In genomic region chr17:45490198-45490597, GRCh38 we compare ENCODE assay signal across 8 cellular contexts. TPM values are rescaled to one million over a fixed set of nuclear protein-coding genes. Genes with fewer than 3 reads are reported as not detected.
DNase-seq lines count a peak whose midpoint lies in the region; ATAC-seq and TF ChIP-seq lines count a peak whose summit lies in the region.
"Not testable (repeated sequence)": the region's sequence is repeated elsewhere in the genome, so short reads cannot be mapped to it uniquely, and the experiment has no call there.

No MANE protein-coding gene starts in this region.

- H2AK5ac ChIP-seq in mesenchymal stem cell (ENCODE audit: low read length, severe bottlenecking): not testable (repeated sequence)

- H3K4me3 ChIP-seq in CD8-positive, alpha-beta T cell (ENCODE audit: low read depth, low read length): peak overlapping the region; percentile 49
- H3K4me3 ChIP-seq in PC-9 (peak overlapping the region; percentile 84), adrenal gland (peak overlapping the region; percentile 28 to 70 (median 60)), mesenchymal stem cell (ENCODE audit: insufficient read depth in 1 of 2, low read depth in 1 of 2, low read length in 2 of 2) (peak overlapping the region; percentile 74 to 81)

- H3K4me3 Mint-ChIP-seq in CD8-positive, alpha-beta T cell: peak overlapping the region; percentile 87

- H3K23ac ChIP-seq in mesenchymal stem cell (ENCODE audit: low read length in 2 of 2): peak overlapping the region in 1 of 2 experiments; percentile 40

- H2BK12ac ChIP-seq in mesenchymal stem cell (ENCODE audit: low read length in 2 of 2): not testable (repeated sequence)

- not testable (repeated sequence) for H4K8ac ChIP-seq in mesenchymal stem cell (ENCODE audit: low read length)

- not testable (repeated sequence) for H4K91ac ChIP-seq in mesenchymal stem cell (ENCODE audit: low read length)

- not testable (repeated sequence) for ATAC-seq in CD8-positive, alpha-beta T cell
- ATAC-seq in GM19452 (IDR thresholded peaks at IDR 0.05; ENCODE audit: unreplicated experiment): peak; percentile 25
- ATAC-seq in HG03095 (IDR thresholded peaks at IDR 0.05; ENCODE audit: unreplicated experiment): peak; percentile 12

- peak overlapping the region; percentile 33 to 66 for H3K18ac ChIP-seq in mesenchymal stem cell (ENCODE audit: low read depth in 1 of 2, low read length in 2 of 2)

- H2BK5ac ChIP-seq in mesenchymal stem cell (ENCODE audit: low read depth, low read length, poor library complexity, severe bottlenecking): not testable (repeated sequence)

- 0 out of 2 replicates have a peak overlapping the region, but pooled peaks have one; percentile 39 for H2AFZ ChIP-seq in PC-9
- not testable (repeated sequence) for H2AFZ ChIP-seq in mesenchymal stem cell (ENCODE audit: low read depth, low read length)

- not testable (repeated sequence) for H3K79me1 ChIP-seq in mesenchymal stem cell (replicated peaks; ENCODE audit: low read length, poor library complexity, severe bottlenecking)

- H3K4me1 ChIP-seq in CD8-positive, alpha-beta T cell (ENCODE audit: insufficient read depth, low read length); mesenchymal stem cell (ENCODE audit: control insufficient read depth, insufficient read depth, low read depth, low read length): not testable (repeated sequence)
- peaks cover 32% of the 10 kb centered on the region for H3K4me1 ChIP-seq in PC-9 (replicated peaks; ENCODE audit: insufficient read depth)
- peaks cover 0 to 17% of the 10 kb centered on the region in 2 donors for H3K4me1 ChIP-seq in adrenal gland (replicated peaks in 1 of 2)

- not testable (repeated sequence) for H3K9me3 Mint-ChIP-seq in CD8-positive, alpha-beta T cell

- intact Hi-C loops in CD8-positive, alpha-beta T cell (cut with DNase I, micrococcal nuclease); PC-9 (cut with micrococcal nuclease; ENCODE audit: unreplicated experiment); adrenal gland (cut with DNase I): not testable (repeated sequence)

- H3K14ac ChIP-seq in mesenchymal stem cell (ENCODE audit: low read length in 2 of 2): peak overlapping the region in 1 of 2 experiments; percentile 32

- not testable (repeated sequence) for H3K36me3 ChIP-seq in CD8-positive, alpha-beta T cell (ENCODE audit: insufficient read depth, low read length); PC-9 (ENCODE audit: low read depth); adrenal gland (replicated peaks in 1 of 2); mesenchymal stem cell (ENCODE audit: control insufficient read depth in 1 of 2, insufficient read depth in 2 of 2, low read depth in 1 of 2, low read length in 2 of 2)

- CTCF ChIA-PET in CD8-positive, alpha-beta T cell (lab: Charles Lee): not testable (repeated sequence)
- CTCF ChIA-PET in PC-9 (lab: Charles Lee): interaction anchor here (1.0 kb wide), 1 partner anchor 65 kb away, joined by 3 read pairs; no protein-coding TSS in a partner anchor

- TF ChIP-seq POLR2A in adrenal gland (IDR thresholded peaks at IDR 0.05): not testable (repeated sequence)

- H3K4me1 Mint-ChIP-seq in CD8-positive, alpha-beta T cell (ENCODE audit: low read depth): peaks cover 29% of the 10 kb centered on the region

- H3K27me3 Mint-ChIP-seq in CD8-positive, alpha-beta T cell (ENCODE audit: low read depth): not testable (repeated sequence)

- H3K9me3 ChIP-seq in CD8-positive, alpha-beta T cell (ENCODE audit: low read length); PC-9 (ENCODE audit: insufficient read depth, low read depth); adrenal gland (replicated peaks in 1 of 3); mesenchymal stem cell (ENCODE audit: control insufficient read depth, low read length): not testable (repeated sequence)

- H2BK120ac ChIP-seq in mesenchymal stem cell (ENCODE audit: low read depth, low read length): not testable (repeated sequence)

- H3K9me2 ChIP-seq in PC-9 (ENCODE audit: insufficient read depth): not testable (repeated sequence)

- not testable (repeated sequence) for TF ChIP-seq CTCF in CD8-positive, alpha-beta T cell (IDR thresholded peaks at IDR 0.05); PC-9 (conservative IDR thresholded peaks at IDR 0.05); adrenal gland (IDR thresholded peaks at IDR 0.05)

- peak overlapping the region in 1 of 2 experiments; percentile 8 for H3K4ac ChIP-seq in mesenchymal stem cell (ENCODE audit: low read depth in 1 of 2, low read length in 2 of 2)

- POLR2A ChIA-PET in CD8-positive, alpha-beta T cell (lab: Charles Lee); PC-9 (lab: Charles Lee; ENCODE audit: unreplicated experiment): not testable (repeated sequence)

- peak overlapping the region; percentile 84 for H3K9ac ChIP-seq in mesenchymal stem cell (ENCODE audit: low read length)

- not testable (repeated sequence) for BruUV-seq in PC-9 (replicated peaks; lab: Mats Ljungman, UMichigan)

- H3K4me2 ChIP-seq in PC-9: peak overlapping the region; percentile 97
- H3K4me2 ChIP-seq in mesenchymal stem cell (ENCODE audit: low read length, poor library complexity, severe bottlenecking): peak overlapping the region; percentile 66

- peaks cover 13% of the 10 kb centered on the region for H3K36me3 Mint-ChIP-seq in CD8-positive, alpha-beta T cell

- peak overlapping the region; percentile 88 for H3K27ac Mint-ChIP-seq in CD8-positive, alpha-beta T cell

- not testable (repeated sequence) for H2BK15ac ChIP-seq in mesenchymal stem cell (ENCODE audit: low read depth, poor library complexity, severe bottlenecking)

- H4K20me1 ChIP-seq in PC-9 (ENCODE audit: insufficient read depth): not testable (repeated sequence)

- H3K27me3 ChIP-seq in CD8-positive, alpha-beta T cell (ENCODE audit: insufficient read depth, low read length); PC-9 (ENCODE audit: insufficient read depth, low read depth); adrenal gland; mesenchymal stem cell (ENCODE audit: control insufficient read depth in 1 of 2, insufficient read depth in 1 of 2, low read length in 2 of 2): not testable (repeated sequence)

- peak in 3 of 7 experiments; percentile 11 to 51 (median 19) for DNase-seq in CD8-positive, alpha-beta T cell
- DNase-seq in PC-9 (peak in 1 of 2 experiments; percentile 17), adrenal gland (peak in 5 of 7 donors; percentile 31 to 64 (median 39)), fibroblast of peridontal ligament (ENCODE audit: extremely low read depth) (peak; percentile 10), mesenchymal stem cell (peak; percentile 35)
- peak; percentile 27 for DNase-seq in stimulated activated CD4-positive, alpha-beta T cell treated with anti-CD3 and anti-CD28 coated beads, Interleukin-15, amount 100 ng/mL, for 24 hours

- H3F3A ChIP-seq in PC-9 (ENCODE audit: insufficient read depth, low read depth): not testable (repeated sequence)

- WGBS in adrenal gland, 4 donors: 0 to 1% (median 1%) methylated on average over 10 to 24 of the region's 30 CpGs
- WGBS in mesenchymal stem cell: 1% methylated on average over 9 of the region's 30 CpGs

- H3K79me2 ChIP-seq in PC-9 (ENCODE audit: low read depth): peaks cover 33% of the 10 kb centered on the region

- H3K27ac ChIP-seq in CD8-positive, alpha-beta T cell (ENCODE audit: low read depth, low read length): peak overlapping the region; percentile 65
- not testable (repeated sequence) for H3K27ac ChIP-seq in PC-9; mesenchymal stem cell (ENCODE audit: low read length, poor library complexity, severe bottlenecking)
- H3K27ac ChIP-seq in adrenal gland: peak overlapping the region in 4 of 5 donors; percentile 82 to 93 (median 88)

RNA-seq across cellular contexts. Expression of gene PLEKHM1, which starts 0.3 kb away (rescaled TPM):
- total RNA-seq in CD8-positive, alpha-beta T cell: 100 to 1,000 TPM; 127 to 132 TPM
- total RNA-seq in PC-9 (2021) (42.5 and 49.6 TPM in 2 replicates), adrenal gland (100 to 1,000 TPM in 1 of 8 donors, 10 to 100 TPM in 7; 41.8 to 152 (median 58.1) TPM)
- 10 to 100 TPM; 15.9 to 32.2 (median 17.4) TPM for polyA plus RNA-seq in adrenal gland
- 16.5 TPM for polyA plus RNA-seq in mesenchymal stem cell (2013, experiment 1 of 2)
- 17.2 TPM for polyA plus RNA-seq in mesenchymal stem cell (2013, experiment 2 of 2)

RNA-seq across cellular contexts. Expression of gene ARHGAP27, which starts 57.5 kb away (rescaled TPM):
- total RNA-seq in CD8-positive, alpha-beta T cell: 10 to 100 TPM; 31.3 to 37.6 TPM
- 60.6 and 61.4 TPM in 2 replicates for total RNA-seq in PC-9 (2021)
- total RNA-seq in adrenal gland: 10 to 100 TPM in 7 of 8 donors, 1 to 10 TPM in 1; 8.3 to 25.4 (median 17.7) TPM
- polyA plus RNA-seq in adrenal gland: 10 to 100 TPM in 2 of 3 donors, 1 to 10 TPM in 1; 3.0 to 40.2 (median 19.4) TPM
- polyA plus RNA-seq in mesenchymal stem cell (2013, experiment 1 of 2): 0.75 TPM
- polyA plus RNA-seq in mesenchymal stem cell (2013, experiment 2 of 2): 0.51 TPM
